Comparison of ENCODE assay signal across 8 cellular contexts in genomic region chr3:128728521-128728920, GRCh38. TPM values are rescaled to one million over a fixed set of nuclear protein-coding genes. Genes with fewer than 3 reads are reported as not detected.
DNase-seq lines count a peak whose midpoint lies in the region; ATAC-seq, FAIRE-seq and TF ChIP-seq lines count a peak whose summit lies in the region.
"Not testable (repeated sequence)": the region's sequence is repeated elsewhere in the genome, so short reads cannot be mapped to it uniquely, and the experiment has no call there.

No MANE protein-coding gene starts in this region.

- not testable (repeated sequence) for FAIRE-seq in H1 (lab: Jason Lieb, UNC)

- H3K23ac ChIP-seq in H1 (ENCODE audit: insufficient read length): not testable (repeated sequence)

- 96% methylated on average over 13 of the region's 13 CpGs; no CpG with 5 or more reads in 1 of the 2 experiments for WGBS in H1 (ENCODE audit: extremely low coverage in 1 of 2, insufficient coverage in 1 of 2, insufficient read length in 1 of 2, insufficient replicate concordance in 2 of 2, low coverage in 1 of 2, low lambda C conversion rate in 2 of 2, missing lambda C conversion rate in 1 of 2), 2 experiments
- 93% methylated on average over 13 of the region's 13 CpGs for WGBS in hepatocyte (ENCODE audit: low lambda C conversion rate, missing lambda C conversion rate)

- peaks cover 31% of the 10 kb centered on the region for H3K4me1 ChIP-seq in HUES6 (ENCODE audit: control insufficient read depth, insufficient read depth, low read length)
- peaks cover 0 to 17% (median 10%) of the 10 kb centered on the region in 4 experiments; a peak in 6 of 7 replicates for H3K4me1 ChIP-seq in H1 (replicated peaks in 1 of 4; ENCODE audit: control insufficient read depth in 3 of 4, insufficient read depth in 4 of 4, low read length in 3 of 4)
- H3K4me1 ChIP-seq in hepatocyte (ENCODE audit: insufficient read depth): not testable (repeated sequence)
- H3K4me1 ChIP-seq in neural progenitor cell: peaks cover 23% of the 10 kb centered on the region

- H3K27me3 Mint-ChIP-seq in T-cell; activated naive CD4-positive, alpha-beta T cell treated with anti-CD3 and anti-CD28 coated beads, Interleukin-2, amount 50 U/mL, for 24 hours; neural progenitor cell (ENCODE audit: insufficient read depth, low read depth); stimulated activated naive CD8-positive, alpha-beta T cell treated with anti-CD3 and anti-CD28 coated beads, Interleukin-15, amount 100 ng/mL, for 72 hours: not testable (repeated sequence)

- H3K9me2 ChIP-seq in hepatocyte (replicated peaks; ENCODE audit: insufficient read depth): not testable (repeated sequence)

- H3K4me1 Mint-ChIP-seq in T-cell (peaks cover 74 to 79% (median 77%) of the 10 kb centered on the region in 3 donors), neural progenitor cell (peaks cover 33% of the 10 kb centered on the region)
- peaks cover 74% of the 10 kb centered on the region for H3K4me1 Mint-ChIP-seq in activated naive CD4-positive, alpha-beta T cell treated with anti-CD3 and anti-CD28 coated beads, Interleukin-2, amount 50 U/mL, for 24 hours
- peaks cover 84% of the 10 kb centered on the region for H3K4me1 Mint-ChIP-seq in stimulated activated naive CD8-positive, alpha-beta T cell treated with anti-CD3 and anti-CD28 coated beads, Interleukin-15, amount 100 ng/mL, for 72 hours

- not testable (repeated sequence) for H3K36me3 ChIP-seq in HUES6 (ENCODE audit: control insufficient read depth, insufficient read depth, low read length); H1 (ENCODE audit: control insufficient read depth in 2 of 4, insufficient read depth in 4 of 4, low read length in 3 of 4); hepatocyte (replicated peaks; ENCODE audit: insufficient read depth, low read depth); neural progenitor cell

- H3K4me3 Mint-ChIP-seq in T-cell (peak overlapping the region; percentile 39 to 92 (median 91)), neural progenitor cell (peak overlapping the region; percentile 24)
- peak overlapping the region; percentile 75 for H3K4me3 Mint-ChIP-seq in activated naive CD4-positive, alpha-beta T cell treated with anti-CD3 and anti-CD28 coated beads, Interleukin-2, amount 50 U/mL, for 24 hours
- H3K4me3 Mint-ChIP-seq in stimulated activated naive CD8-positive, alpha-beta T cell treated with anti-CD3 and anti-CD28 coated beads, Interleukin-15, amount 100 ng/mL, for 72 hours: peak overlapping the region; percentile 32 to 98

- H4K20me1 ChIP-seq in H1 (replicated peaks in 1 of 2; ENCODE audit: control insufficient read depth in 1 of 2, insufficient read depth in 2 of 2, low read length in 2 of 2) (peaks cover 33 to 35% of the 10 kb centered on the region in 2 experiments), hepatocyte (ENCODE audit: insufficient read depth, poor library complexity, severe bottlenecking) (peaks cover 72% of the 10 kb centered on the region), neural progenitor cell (ENCODE audit: low read depth) (peaks cover 70% of the 10 kb centered on the region)

- not testable (repeated sequence) for TF ChIP-seq RAD21 in H1 (IDR thresholded peaks at IDR 0.05 in 1 of 2, conservative IDR thresholded peaks at IDR 0.05 in 1 of 2; ENCODE audit: low read depth in 2 of 2, low read length in 2 of 2)

- not testable (repeated sequence) for H2BK20ac ChIP-seq in H1 (ENCODE audit: low read length)

- not testable (repeated sequence) for H2AK5ac ChIP-seq in H1 (ENCODE audit: low read depth, low read length)

- not testable (repeated sequence) for H3K27ac ChIP-seq in AG04450 (ENCODE audit: low read depth, low read length); HUES6 (ENCODE audit: low read depth, low read length); H1 (ENCODE audit: low read depth, low read length); hepatocyte; neural progenitor cell

- H3K4me2 ChIP-seq in H1 (ENCODE audit: insufficient read depth in 1 of 2, low read depth in 2 of 2, low read length in 2 of 2); neural progenitor cell: not testable (repeated sequence)
- H3K4me2 ChIP-seq in hepatocyte: peak overlapping the region; percentile 92

- not testable (repeated sequence) for H2BK5ac ChIP-seq in H1 (ENCODE audit: low read depth, low read length)

- not testable (repeated sequence) for TF ChIP-seq POLR2A in H1 (IDR thresholded peaks at IDR 0.05; ENCODE audit: control extremely low read depth in 1 of 2, low read depth in 2 of 2, low read length in 2 of 2)

- H4K8ac ChIP-seq in H1 (ENCODE audit: extremely low read depth, insufficient read depth, low read length): not testable (repeated sequence)

- H2AFZ ChIP-seq in H1 (ENCODE audit: low read length); hepatocyte; neural progenitor cell (replicated peaks): not testable (repeated sequence)

- not testable (repeated sequence) for TF ChIP-seq EP300 in H1 (IDR thresholded peaks at IDR 0.05; ENCODE audit: borderline replicate concordance in 1 of 2, low read depth in 2 of 2, low read length in 2 of 2)

- DNase-seq in AG04450 (ENCODE audit: low read depth, low spot score); T-cell; H1 (ENCODE audit: low read depth in 1 of 2, low spot score in 2 of 2); hepatocyte (ENCODE audit: low spot score); neural progenitor cell (ENCODE audit: low spot score); stimulated activated naive CD8-positive, alpha-beta T cell treated with anti-CD3 and anti-CD28 coated beads, Interleukin-15, amount 100 ng/mL, for 72 hours: not testable (repeated sequence)

- H3K4ac ChIP-seq in H1 (replicated peaks; ENCODE audit: insufficient read length, low read depth, low read length): not testable (repeated sequence)

- not testable (repeated sequence) for H4K91ac ChIP-seq in H1 (replicated peaks; ENCODE audit: insufficient read length, low read length)

- not testable (repeated sequence) for TF ChIP-seq CTCF in AG04450 (IDR thresholded peaks at IDR 0.05; ENCODE audit: low read depth, low read length); H1 (IDR thresholded peaks at IDR 0.05; ENCODE audit: control extremely low read depth in 1 of 3, insufficient read depth in 1 of 3, low read depth in 1 of 3, low read length in 3 of 3); hepatocyte (IDR thresholded peaks at IDR 0.05; ENCODE audit: poor library complexity); neural progenitor cell (IDR thresholded peaks at IDR 0.05)

- not testable (repeated sequence) for H3K9ac ChIP-seq in HUES6 (ENCODE audit: low read length); H1 (replicated peaks in 1 of 4; ENCODE audit: extremely low read depth in 1 of 4, low read depth in 3 of 4, low read length in 3 of 4); neural progenitor cell

- not testable (repeated sequence) for H3K56ac ChIP-seq in H1 (replicated peaks; ENCODE audit: insufficient read length, low read depth, low read length)

- not testable (repeated sequence) for ATAC-seq in T-cell (replicated peaks in 1 of 4); stimulated activated naive CD8-positive, alpha-beta T cell treated with anti-CD3 and anti-CD28 coated beads, Interleukin-15, amount 100 ng/mL, for 72 hours

- H3K79me2 ChIP-seq in H1 (ENCODE audit: control insufficient read depth in 1 of 2, insufficient read depth in 2 of 2, low read length in 2 of 2): peaks cover 66 to 79% of the 10 kb centered on the region in 2 experiments
- H3K79me2 ChIP-seq in hepatocyte: peaks cover 75% of the 10 kb centered on the region
- peaks cover 79% of the 10 kb centered on the region for H3K79me2 ChIP-seq in neural progenitor cell (ENCODE audit: low read depth)

- H3K36me3 Mint-ChIP-seq in T-cell (peaks cover 13% of the 10 kb centered on the region), neural progenitor cell (peaks cover 26% of the 10 kb centered on the region)
- peaks cover 14% of the 10 kb centered on the region for H3K36me3 Mint-ChIP-seq in activated naive CD4-positive, alpha-beta T cell treated with anti-CD3 and anti-CD28 coated beads, Interleukin-2, amount 50 U/mL, for 24 hours

- peaks cover 18% of the 10 kb centered on the region for H3K79me1 ChIP-seq in H1 (ENCODE audit: low read depth, low read length)

- not testable (repeated sequence) for H3K9me3 ChIP-seq in AG04450 (ENCODE audit: control insufficient read depth, insufficient read depth, low read length); HUES6 (ENCODE audit: control insufficient read depth, insufficient read depth, low read depth, low read length); H1 (ENCODE audit: insufficient read depth in 2 of 2, low read depth in 1 of 2, low read length in 1 of 2); hepatocyte (ENCODE audit: low read depth); neural progenitor cell (ENCODE audit: low read depth)

- CTCF ChIA-PET in AG04450 (lab: Charles Lee) (interaction anchor here (0.8 kb wide), 1 partner anchor 48 kb away, joined by 3 read pairs; no protein-coding TSS in a partner anchor), T-cell (lab: Charles Lee) (interaction anchor here in 1 of 2 donors (1.1 kb wide), 1 partner anchor 66 kb away, joined by 3 read pairs; no protein-coding TSS in a partner anchor), H1 (lab: Charles Lee; ENCODE audit: partially characterized antibody) (interaction anchor here (1.2 to 1.5 kb wide), 3 partner anchors 9 to 242 kb away, joined by 3 to 5 read pairs (median 3); no protein-coding TSS in a partner anchor)

- not testable (repeated sequence) for H3F3A ChIP-seq in neural progenitor cell (ENCODE audit: low read depth)

- H3K14ac ChIP-seq in H1 (ENCODE audit: insufficient read length): not testable (repeated sequence)

- H3K27ac Mint-ChIP-seq in T-cell; activated naive CD4-positive, alpha-beta T cell treated with anti-CD3 and anti-CD28 coated beads, Interleukin-2, amount 50 U/mL, for 24 hours; neural progenitor cell; stimulated activated naive CD8-positive, alpha-beta T cell treated with anti-CD3 and anti-CD28 coated beads, Interleukin-15, amount 100 ng/mL, for 72 hours: not testable (repeated sequence)

- not testable (repeated sequence) for H3K27me3 ChIP-seq in AG04450 (ENCODE audit: control insufficient read depth, insufficient read depth, low read length); HUES6 (ENCODE audit: control insufficient read depth, insufficient read depth, low read length); H1 (replicated peaks in 1 of 4; ENCODE audit: control insufficient read depth in 3 of 4, extremely low read depth in 1 of 4, insufficient read depth in 3 of 4, low read length in 3 of 4); hepatocyte; neural progenitor cell

- H2BK12ac ChIP-seq in H1 (ENCODE audit: low read depth, low read length): not testable (repeated sequence)

- H3K9me3 Mint-ChIP-seq in T-cell; activated naive CD4-positive, alpha-beta T cell treated with anti-CD3 and anti-CD28 coated beads, Interleukin-2, amount 50 U/mL, for 24 hours; neural progenitor cell; stimulated activated naive CD8-positive, alpha-beta T cell treated with anti-CD3 and anti-CD28 coated beads, Interleukin-15, amount 100 ng/mL, for 72 hours: not testable (repeated sequence)

- not testable (repeated sequence) for H3K18ac ChIP-seq in H1 (ENCODE audit: extremely low read depth, low read length)

- POLR2A ChIA-PET in AG04450 (lab: Yijun Ruan, JAX): interaction anchor here (1.9 kb wide), 1 partner anchor 8 kb away, joined by 9 read pairs; no protein-coding TSS in a partner anchor
- POLR2A ChIA-PET in T-cell (lab: Charles Lee): not testable (repeated sequence)
- POLR2A ChIA-PET in H1 (lab: Charles Lee; ENCODE audit: partially characterized antibody): interaction anchor here (1.5 to 2.2 kb wide), 4 partner anchors 10 to 60 kb away, joined by 3 to 6 read pairs (median 4); no protein-coding TSS in a partner anchor

- H2BK15ac ChIP-seq in H1 (ENCODE audit: low read length): peak overlapping the region; percentile 8; the same call in 1 of the 2 replicates

- peak overlapping the region; percentile 95 for H3K4me3 ChIP-seq in AG04450 (ENCODE audit: low read depth, low read length)
- 0 out of 2 replicates have a peak overlapping the region, but pooled peaks have one; percentile 94 for H3K4me3 ChIP-seq in HUES6 (ENCODE audit: low read depth, low read length)
- H3K4me3 ChIP-seq in H1 (ENCODE audit: extremely low read depth in 1 of 4, insufficient read depth in 2 of 4, low read depth in 3 of 4, low read length in 4 of 4); hepatocyte; neural progenitor cell: not testable (repeated sequence)

- not testable (repeated sequence) for H4K5ac ChIP-seq in H1 (ENCODE audit: insufficient read length, low read depth, low read length)

- not testable (repeated sequence) for H3K23me2 ChIP-seq in H1 (ENCODE audit: low read depth, low read length)

- not testable (repeated sequence) for H2BK120ac ChIP-seq in H1 (replicated peaks; ENCODE audit: low read depth, low read length)

RNA-seq across cellular contexts. Expression of gene RAB7A, which starts 2.5 kb away (rescaled TPM):
- polyA plus RNA-seq in AG04450 (2011; rRNA removed): 261 and 266 TPM in 2 replicates
- 142 and 143 TPM in 2 replicates for polyA minus RNA-seq in AG04450 (2011; rRNA and poly(A)+ RNA removed)
- 100 to 1,000 TPM; 130 to 161 (median 140) TPM for total RNA-seq in T-cell
- 185 and 195 TPM in 2 replicates for total RNA-seq in H1 (2021; fragmentation: NEBNext Ultra II Directional; extraction: Animal tissue kit (Norgen Biotek cat#: 25700))
- 156 and 179 TPM in 2 replicates for polyA plus RNA-seq in H1 (2011; rRNA removed)
- 180 TPM for polyA plus RNA-seq in H1 (2011; cell fraction: cytosol; rRNA removed)
- 52.8 TPM for polyA plus RNA-seq in H1 (2011; cell fraction: nucleus; rRNA removed)
- polyA plus RNA-seq in H1 (2012, experiment 1 of 2): 134 to 225 TPM (median 141 TPM) in 4 replicates
- polyA plus RNA-seq in H1 (2012, experiment 2 of 2): 65.1 TPM
- polyA plus RNA-seq in H1 (2013, experiment 1 of 2): 149 TPM
- 165 TPM for polyA plus RNA-seq in H1 (2013, experiment 2 of 2)
- polyA minus RNA-seq in H1 (2011; rRNA and poly(A)+ RNA removed): 157 and 158 TPM in 2 replicates
- polyA minus RNA-seq in H1 (2011; cell fraction: cytosol; rRNA and poly(A)+ RNA removed): 81.6 TPM
- polyA minus RNA-seq in H1 (2011; cell fraction: nucleus; rRNA and poly(A)+ RNA removed): 72.5 TPM
- total RNA-seq in hepatocyte: 108 and 151 TPM in 2 replicates
- polyA plus RNA-seq in hepatocyte: 249 and 269 TPM in 2 replicates
- total RNA-seq in neural progenitor cell (ENCODE audit: low replicate concordance): 47.5 and 51.2 TPM in 2 replicates

Comparison
In these comparisons a context has a peak if more than half of its experiments do, and no peak if none do; other contexts are left out.
1. H3K4me3 Mint-ChIP-seq: peak in every context shown above with its lines; median percentile 91 in T-cell; 75 in activated naive CD4-positive, alpha-beta T cell treated with anti-CD3 and anti-CD28 coated beads, Interleukin-2, amount 50 U/mL, for 24 hours; 65 in stimulated activated naive CD8-positive, alpha-beta T cell treated with anti-CD3 and anti-CD28 coated beads, Interleukin-15, amount 100 ng/mL, for 72 hours; 24 in neural progenitor cell.